ENCODE assay signal across 1 cellular context in the genomic region with DNA sequence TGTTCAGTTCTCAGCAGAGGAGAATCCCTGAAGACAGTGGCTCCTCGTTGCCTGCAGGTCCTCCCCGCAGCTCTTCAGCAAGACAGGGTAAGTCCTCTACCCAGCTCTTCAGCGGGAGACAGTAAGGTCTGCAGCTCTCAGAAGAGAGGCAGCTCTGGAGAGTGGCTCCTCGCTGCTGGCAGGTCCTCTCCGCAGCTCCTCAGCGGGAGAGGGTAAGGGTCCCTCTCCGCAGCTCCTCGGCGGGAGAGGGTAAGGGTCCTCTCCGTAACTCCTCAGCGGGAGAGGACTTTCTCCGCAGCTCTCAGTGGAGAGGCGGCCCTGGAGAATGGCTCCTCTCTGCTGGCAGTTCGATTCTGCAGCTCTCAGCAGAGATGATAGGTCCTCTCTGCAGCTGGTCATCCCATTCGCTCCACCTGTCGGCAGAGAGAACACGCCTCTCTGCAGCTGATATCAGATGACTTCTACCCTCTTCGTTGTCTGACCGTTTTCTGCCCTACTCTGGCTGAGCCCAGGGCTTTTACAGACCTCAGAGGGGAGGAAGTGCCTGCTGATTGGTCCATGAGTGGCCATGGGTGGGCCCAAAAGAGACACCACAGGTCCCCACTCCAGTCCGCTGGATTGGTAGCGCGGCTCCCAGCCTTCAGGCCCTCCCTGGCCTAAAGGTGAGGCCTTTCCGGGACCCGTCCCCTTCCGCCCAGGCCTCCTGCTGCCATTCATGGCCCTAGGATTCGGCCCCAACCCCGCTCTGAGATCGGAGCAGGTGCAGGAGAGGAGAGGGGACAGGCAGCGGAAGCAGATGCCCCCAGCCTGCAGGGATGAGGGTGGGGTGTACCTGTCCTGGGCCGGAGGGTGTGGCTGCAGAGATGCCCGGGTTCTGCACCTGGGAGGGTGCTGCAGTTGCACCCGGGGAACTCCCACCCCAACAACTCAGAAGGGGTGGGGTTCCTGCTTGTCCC.
TF ChIP-seq lines count a peak whose summit lies in the region.

No MANE protein-coding gene starts in this region.

TF ChIP-seq in HepG2, 621 proteins besides CTCF, POLR2A, EP300 and RAD21 (continued from another document and continues in another):
- TF ChIP-seq, protein P1, sequence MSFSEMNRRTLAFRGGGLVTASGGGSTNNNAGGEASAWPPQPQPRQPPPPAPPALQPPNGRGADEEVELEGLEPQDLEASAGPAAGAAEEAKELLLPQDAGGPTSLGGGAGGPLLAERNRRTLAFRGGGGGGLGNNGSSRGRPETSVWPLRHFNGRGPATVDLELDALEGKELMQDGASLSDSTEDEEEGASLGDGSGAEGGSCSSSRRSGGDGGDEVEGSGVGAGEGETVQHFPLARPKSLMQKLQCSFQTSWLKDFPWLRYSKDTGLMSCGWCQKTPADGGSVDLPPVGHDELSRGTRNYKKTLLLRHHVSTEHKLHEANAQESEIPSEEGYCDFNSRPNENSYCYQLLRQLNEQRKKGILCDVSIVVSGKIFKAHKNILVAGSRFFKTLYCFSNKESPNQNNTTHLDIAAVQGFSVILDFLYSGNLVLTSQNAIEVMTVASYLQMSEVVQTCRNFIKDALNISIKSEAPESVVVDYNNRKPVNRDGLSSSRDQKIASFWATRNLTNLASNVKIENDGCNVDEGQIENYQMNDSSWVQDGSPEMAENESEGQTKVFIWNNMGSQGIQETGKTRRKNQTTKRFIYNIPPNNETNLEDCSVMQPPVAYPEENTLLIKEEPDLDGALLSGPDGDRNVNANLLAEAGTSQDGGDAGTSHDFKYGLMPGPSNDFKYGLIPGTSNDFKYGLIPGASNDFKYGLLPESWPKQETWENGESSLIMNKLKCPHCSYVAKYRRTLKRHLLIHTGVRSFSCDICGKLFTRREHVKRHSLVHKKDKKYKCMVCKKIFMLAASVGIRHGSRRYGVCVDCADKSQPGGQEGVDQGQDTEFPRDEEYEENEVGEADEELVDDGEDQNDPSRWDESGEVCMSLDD (CRISPR knock-in tag; IDR thresholded peaks at IDR 0.05; ENCODE audit: borderline replicate concordance): no peak
- TF ChIP-seq, protein P2, sequence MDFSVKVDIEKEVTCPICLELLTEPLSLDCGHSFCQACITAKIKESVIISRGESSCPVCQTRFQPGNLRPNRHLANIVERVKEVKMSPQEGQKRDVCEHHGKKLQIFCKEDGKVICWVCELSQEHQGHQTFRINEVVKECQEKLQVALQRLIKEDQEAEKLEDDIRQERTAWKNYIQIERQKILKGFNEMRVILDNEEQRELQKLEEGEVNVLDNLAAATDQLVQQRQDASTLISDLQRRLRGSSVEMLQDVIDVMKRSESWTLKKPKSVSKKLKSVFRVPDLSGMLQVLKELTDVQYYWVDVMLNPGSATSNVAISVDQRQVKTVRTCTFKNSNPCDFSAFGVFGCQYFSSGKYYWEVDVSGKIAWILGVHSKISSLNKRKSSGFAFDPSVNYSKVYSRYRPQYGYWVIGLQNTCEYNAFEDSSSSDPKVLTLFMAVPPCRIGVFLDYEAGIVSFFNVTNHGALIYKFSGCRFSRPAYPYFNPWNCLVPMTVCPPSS (IDR thresholded peaks at IDR 0.05): no peak
- peak; percentile 1; the same call in 1 of the 2 replicates for TF ChIP-seq ZNF768 (CRISPR knock-in tag; IDR thresholded peaks at IDR 0.05)
- peak; percentile 83 for TF ChIP-seq ARNT2 (CRISPR knock-in tag; IDR thresholded peaks at IDR 0.05; ENCODE audit: low read depth)
- TF ChIP-seq, protein P3, sequence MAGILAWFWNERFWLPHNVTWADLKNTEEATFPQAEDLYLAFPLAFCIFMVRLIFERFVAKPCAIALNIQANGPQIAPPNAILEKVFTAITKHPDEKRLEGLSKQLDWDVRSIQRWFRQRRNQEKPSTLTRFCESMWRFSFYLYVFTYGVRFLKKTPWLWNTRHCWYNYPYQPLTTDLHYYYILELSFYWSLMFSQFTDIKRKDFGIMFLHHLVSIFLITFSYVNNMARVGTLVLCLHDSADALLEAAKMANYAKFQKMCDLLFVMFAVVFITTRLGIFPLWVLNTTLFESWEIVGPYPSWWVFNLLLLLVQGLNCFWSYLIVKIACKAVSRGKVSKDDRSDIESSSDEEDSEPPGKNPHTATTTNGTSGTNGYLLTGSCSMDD (CRISPR knock-in tag; IDR thresholded peaks at IDR 0.05): no peak
- TF ChIP-seq ZNF557 (CRISPR knock-in tag; IDR thresholded peaks at IDR 0.05): no peak
- no peak for TF ChIP-seq ZNF382 (CRISPR knock-in tag; IDR thresholded peaks at IDR 0.05; ENCODE audit: borderline replicate concordance)
- TF ChIP-seq, protein P4, sequence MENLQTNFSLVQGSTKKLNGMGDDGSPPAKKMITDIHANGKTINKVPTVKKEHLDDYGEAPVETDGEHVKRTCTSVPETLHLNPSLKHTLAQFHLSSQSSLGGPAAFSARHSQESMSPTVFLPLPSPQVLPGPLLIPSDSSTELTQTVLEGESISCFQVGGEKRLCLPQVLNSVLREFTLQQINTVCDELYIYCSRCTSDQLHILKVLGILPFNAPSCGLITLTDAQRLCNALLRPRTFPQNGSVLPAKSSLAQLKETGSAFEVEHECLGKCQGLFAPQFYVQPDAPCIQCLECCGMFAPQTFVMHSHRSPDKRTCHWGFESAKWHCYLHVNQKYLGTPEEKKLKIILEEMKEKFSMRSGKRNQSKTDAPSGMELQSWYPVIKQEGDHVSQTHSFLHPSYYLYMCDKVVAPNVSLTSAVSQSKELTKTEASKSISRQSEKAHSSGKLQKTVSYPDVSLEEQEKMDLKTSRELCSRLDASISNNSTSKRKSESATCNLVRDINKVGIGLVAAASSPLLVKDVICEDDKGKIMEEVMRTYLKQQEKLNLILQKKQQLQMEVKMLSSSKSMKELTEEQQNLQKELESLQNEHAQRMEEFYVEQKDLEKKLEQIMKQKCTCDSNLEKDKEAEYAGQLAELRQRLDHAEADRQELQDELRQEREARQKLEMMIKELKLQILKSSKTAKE (CRISPR knock-in tag; IDR thresholded peaks at IDR 0.05; ENCODE audit: borderline replicate concordance): no peak
- no peak for TF ChIP-seq ZNF225 (CRISPR knock-in tag; IDR thresholded peaks at IDR 0.05)
- no peak for TF ChIP-seq TBX3 (IDR thresholded peaks at IDR 0.05; ENCODE audit: borderline replicate concordance)
- TF ChIP-seq, protein P5, sequence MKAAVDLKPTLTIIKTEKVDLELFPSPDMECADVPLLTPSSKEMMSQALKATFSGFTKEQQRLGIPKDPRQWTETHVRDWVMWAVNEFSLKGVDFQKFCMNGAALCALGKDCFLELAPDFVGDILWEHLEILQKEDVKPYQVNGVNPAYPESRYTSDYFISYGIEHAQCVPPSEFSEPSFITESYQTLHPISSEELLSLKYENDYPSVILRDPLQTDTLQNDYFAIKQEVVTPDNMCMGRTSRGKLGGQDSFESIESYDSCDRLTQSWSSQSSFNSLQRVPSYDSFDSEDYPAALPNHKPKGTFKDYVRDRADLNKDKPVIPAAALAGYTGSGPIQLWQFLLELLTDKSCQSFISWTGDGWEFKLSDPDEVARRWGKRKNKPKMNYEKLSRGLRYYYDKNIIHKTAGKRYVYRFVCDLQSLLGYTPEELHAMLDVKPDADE (CRISPR knock-in tag; IDR thresholded peaks at IDR 0.05): no peak
- TF ChIP-seq LCORL (IDR thresholded peaks at IDR 0.05): no peak
- no peak for TF ChIP-seq LCORL (CRISPR knock-in tag; IDR thresholded peaks at IDR 0.05)
- TF ChIP-seq, protein P6, sequence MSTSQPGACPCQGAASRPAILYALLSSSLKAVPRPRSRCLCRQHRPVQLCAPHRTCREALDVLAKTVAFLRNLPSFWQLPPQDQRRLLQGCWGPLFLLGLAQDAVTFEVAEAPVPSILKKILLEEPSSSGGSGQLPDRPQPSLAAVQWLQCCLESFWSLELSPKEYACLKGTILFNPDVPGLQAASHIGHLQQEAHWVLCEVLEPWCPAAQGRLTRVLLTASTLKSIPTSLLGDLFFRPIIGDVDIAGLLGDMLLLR (CRISPR knock-in tag; IDR thresholded peaks at IDR 0.05): peak; percentile 41; the same call in 1 of the 2 replicates
- TF ChIP-seq KLF12 (CRISPR knock-in tag; IDR thresholded peaks at IDR 0.05; ENCODE audit: borderline replicate concordance): 0 out of 2 replicates have a peak, but pooled peaks have one; percentile 69
- TF ChIP-seq ZNF772 (CRISPR knock-in tag; IDR thresholded peaks at IDR 0.05): peak; percentile 64; the same call in 1 of the 2 replicates
- no peak for TF ChIP-seq ZNF143 (CRISPR knock-in tag; IDR thresholded peaks at IDR 0.05)
- TF ChIP-seq ZNF232 (CRISPR knock-in tag; IDR thresholded peaks at IDR 0.05; ENCODE audit: borderline replicate concordance): peak; percentile 57; the same call in 1 of the 2 replicates
- no peak for TF ChIP-seq PLRG1 (conservative IDR thresholded peaks at IDR 0.05)
- TF ChIP-seq RCOR2 (CRISPR knock-in tag; IDR thresholded peaks at IDR 0.05): peak; percentile 21; the same call in 1 of the 2 replicates
- TF ChIP-seq RARA (CRISPR knock-in tag; IDR thresholded peaks at IDR 0.05): 0 out of 2 replicates have a peak, but pooled peaks have one; percentile 11
- no peak for TF ChIP-seq ISX (CRISPR knock-in tag; conservative IDR thresholded peaks at IDR 0.05)
- TF ChIP-seq, protein P7, sequence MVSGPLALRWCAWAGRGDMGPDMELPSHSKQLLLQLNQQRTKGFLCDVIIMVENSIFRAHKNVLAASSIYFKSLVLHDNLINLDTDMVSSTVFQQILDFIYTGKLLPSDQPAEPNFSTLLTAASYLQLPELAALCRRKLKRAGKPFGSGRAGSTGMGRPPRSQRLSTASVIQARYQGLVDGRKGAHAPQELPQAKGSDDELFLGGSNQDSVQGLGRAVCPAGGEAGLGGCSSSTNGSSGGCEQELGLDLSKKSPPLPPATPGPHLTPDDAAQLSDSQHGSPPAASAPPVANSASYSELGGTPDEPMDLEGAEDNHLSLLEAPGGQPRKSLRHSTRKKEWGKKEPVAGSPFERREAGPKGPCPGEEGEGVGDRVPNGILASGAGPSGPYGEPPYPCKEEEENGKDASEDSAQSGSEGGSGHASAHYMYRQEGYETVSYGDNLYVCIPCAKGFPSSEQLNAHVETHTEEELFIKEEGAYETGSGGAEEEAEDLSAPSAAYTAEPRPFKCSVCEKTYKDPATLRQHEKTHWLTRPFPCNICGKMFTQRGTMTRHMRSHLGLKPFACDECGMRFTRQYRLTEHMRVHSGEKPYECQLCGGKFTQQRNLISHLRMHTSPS (CRISPR knock-in tag; IDR thresholded peaks at IDR 0.05; ENCODE audit: low read depth): no peak
- TF ChIP-seq, protein P8, sequence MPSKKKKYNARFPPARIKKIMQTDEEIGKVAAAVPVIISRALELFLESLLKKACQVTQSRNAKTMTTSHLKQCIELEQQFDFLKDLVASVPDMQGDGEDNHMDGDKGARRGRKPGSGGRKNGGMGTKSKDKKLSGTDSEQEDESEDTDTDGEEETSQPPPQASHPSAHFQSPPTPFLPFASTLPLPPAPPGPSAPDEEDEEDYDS (CRISPR knock-in tag; IDR thresholded peaks at IDR 0.05): peak; percentile 99
- TF ChIP-seq ZIK1 (CRISPR knock-in tag; IDR thresholded peaks at IDR 0.05; ENCODE audit: borderline replicate concordance, low read depth): 0 out of 2 replicates have a peak, but pooled peaks have one; percentile 56
- TF ChIP-seq MYNN (CRISPR knock-in tag; IDR thresholded peaks at IDR 0.05; ENCODE audit: low read depth): no peak
- TF ChIP-seq ZMYM4 (CRISPR knock-in tag; IDR thresholded peaks at IDR 0.05): peak; percentile 98
- TF ChIP-seq, protein P9, sequence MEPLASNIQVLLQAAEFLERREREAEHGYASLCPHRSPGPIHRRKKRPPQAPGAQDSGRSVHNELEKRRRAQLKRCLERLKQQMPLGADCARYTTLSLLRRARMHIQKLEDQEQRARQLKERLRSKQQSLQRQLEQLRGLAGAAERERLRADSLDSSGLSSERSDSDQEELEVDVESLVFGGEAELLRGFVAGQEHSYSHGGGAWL (CRISPR knock-in tag; IDR thresholded peaks at IDR 0.05): no peak
- TF ChIP-seq KMT2A (CRISPR knock-in tag; IDR thresholded peaks at IDR 0.05): no peak
- TF ChIP-seq KLF15 (CRISPR knock-in tag; IDR thresholded peaks at IDR 0.05; ENCODE audit: borderline replicate concordance): no peak
- no peak for TF ChIP-seq ZNF17 (CRISPR knock-in tag; IDR thresholded peaks at IDR 0.05)
- TF ChIP-seq, protein P10, sequence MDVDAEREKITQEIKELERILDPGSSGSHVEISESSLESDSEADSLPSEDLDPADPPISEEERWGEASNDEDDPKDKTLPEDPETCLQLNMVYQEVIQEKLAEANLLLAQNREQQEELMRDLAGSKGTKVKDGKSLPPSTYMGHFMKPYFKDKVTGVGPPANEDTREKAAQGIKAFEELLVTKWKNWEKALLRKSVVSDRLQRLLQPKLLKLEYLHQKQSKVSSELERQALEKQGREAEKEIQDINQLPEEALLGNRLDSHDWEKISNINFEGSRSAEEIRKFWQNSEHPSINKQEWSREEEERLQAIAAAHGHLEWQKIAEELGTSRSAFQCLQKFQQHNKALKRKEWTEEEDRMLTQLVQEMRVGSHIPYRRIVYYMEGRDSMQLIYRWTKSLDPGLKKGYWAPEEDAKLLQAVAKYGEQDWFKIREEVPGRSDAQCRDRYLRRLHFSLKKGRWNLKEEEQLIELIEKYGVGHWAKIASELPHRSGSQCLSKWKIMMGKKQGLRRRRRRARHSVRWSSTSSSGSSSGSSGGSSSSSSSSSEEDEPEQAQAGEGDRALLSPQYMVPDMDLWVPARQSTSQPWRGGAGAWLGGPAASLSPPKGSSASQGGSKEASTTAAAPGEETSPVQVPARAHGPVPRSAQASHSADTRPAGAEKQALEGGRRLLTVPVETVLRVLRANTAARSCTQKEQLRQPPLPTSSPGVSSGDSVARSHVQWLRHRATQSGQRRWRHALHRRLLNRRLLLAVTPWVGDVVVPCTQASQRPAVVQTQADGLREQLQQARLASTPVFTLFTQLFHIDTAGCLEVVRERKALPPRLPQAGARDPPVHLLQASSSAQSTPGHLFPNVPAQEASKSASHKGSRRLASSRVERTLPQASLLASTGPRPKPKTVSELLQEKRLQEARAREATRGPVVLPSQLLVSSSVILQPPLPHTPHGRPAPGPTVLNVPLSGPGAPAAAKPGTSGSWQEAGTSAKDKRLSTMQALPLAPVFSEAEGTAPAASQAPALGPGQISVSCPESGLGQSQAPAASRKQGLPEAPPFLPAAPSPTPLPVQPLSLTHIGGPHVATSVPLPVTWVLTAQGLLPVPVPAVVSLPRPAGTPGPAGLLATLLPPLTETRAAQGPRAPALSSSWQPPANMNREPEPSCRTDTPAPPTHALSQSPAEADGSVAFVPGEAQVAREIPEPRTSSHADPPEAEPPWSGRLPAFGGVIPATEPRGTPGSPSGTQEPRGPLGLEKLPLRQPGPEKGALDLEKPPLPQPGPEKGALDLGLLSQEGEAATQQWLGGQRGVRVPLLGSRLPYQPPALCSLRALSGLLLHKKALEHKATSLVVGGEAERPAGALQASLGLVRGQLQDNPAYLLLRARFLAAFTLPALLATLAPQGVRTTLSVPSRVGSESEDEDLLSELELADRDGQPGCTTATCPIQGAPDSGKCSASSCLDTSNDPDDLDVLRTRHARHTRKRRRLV (CRISPR knock-in tag; IDR thresholded peaks at IDR 0.05): peak; percentile 66; the same call in 1 of the 2 replicates
- TF ChIP-seq, protein P11, sequence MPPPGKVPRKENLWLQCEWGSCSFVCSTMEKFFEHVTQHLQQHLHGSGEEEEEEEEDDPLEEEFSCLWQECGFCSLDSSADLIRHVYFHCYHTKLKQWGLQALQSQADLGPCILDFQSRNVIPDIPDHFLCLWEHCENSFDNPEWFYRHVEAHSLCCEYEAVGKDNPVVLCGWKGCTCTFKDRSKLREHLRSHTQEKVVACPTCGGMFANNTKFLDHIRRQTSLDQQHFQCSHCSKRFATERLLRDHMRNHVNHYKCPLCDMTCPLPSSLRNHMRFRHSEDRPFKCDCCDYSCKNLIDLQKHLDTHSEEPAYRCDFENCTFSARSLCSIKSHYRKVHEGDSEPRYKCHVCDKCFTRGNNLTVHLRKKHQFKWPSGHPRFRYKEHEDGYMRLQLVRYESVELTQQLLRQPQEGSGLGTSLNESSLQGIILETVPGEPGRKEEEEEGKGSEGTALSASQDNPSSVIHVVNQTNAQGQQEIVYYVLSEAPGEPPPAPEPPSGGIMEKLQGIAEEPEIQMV (CRISPR knock-in tag; IDR thresholded peaks at IDR 0.05; ENCODE audit: low read depth): peak; percentile 100
- TF ChIP-seq ZMYM2 (CRISPR knock-in tag; IDR thresholded peaks at IDR 0.05): 0 out of 2 replicates have a peak, but pooled peaks have one; percentile 36
- no peak for TF ChIP-seq ZNF619 (CRISPR knock-in tag; IDR thresholded peaks at IDR 0.05)
- TF ChIP-seq ZKSCAN5 (CRISPR knock-in tag; IDR thresholded peaks at IDR 0.05): no peak
- no peak for TF ChIP-seq RARG (CRISPR knock-in tag; IDR thresholded peaks at IDR 0.05; ENCODE audit: low read depth)
- no peak for TF ChIP-seq ZNF562 (CRISPR knock-in tag; IDR thresholded peaks at IDR 0.05; ENCODE audit: borderline replicate concordance)
